Comparison of ENCODE assay signal across 19 cellular contexts in genomic region chr6:137920331-137920730, GRCh38. TPM values are rescaled to one million over a fixed set of nuclear protein-coding genes. Genes with fewer than 3 reads are reported as not detected.
DNase-seq lines count a peak whose midpoint lies in the region; ATAC-seq and TF ChIP-seq lines count a peak whose summit lies in the region.
"Had no signal": no experiment of that assay in that cellular context is flagged by ENCODE, and none has a peak within 500 bp of the region (broad histone marks: within the 10 kb centered on the region; RNA-seq: fewer than 3 reads in every experiment).

No MANE protein-coding gene starts in this region.

- no peak overlapping the region for H2BK5ac ChIP-seq in trophoblast cell (ENCODE audit: low read depth, low read length, poor library complexity)

- H3K9me3 ChIP-seq in trophoblast cell (ENCODE audit: insufficient read depth, low read depth, low read length) (no peaks in the 10 kb centered on the region), PC-9 (ENCODE audit: insufficient read depth, low read depth) (no peaks in the 10 kb centered on the region)
- H3K9me3 ChIP-seq: sigmoid colon had no signal

- H3K18ac ChIP-seq in trophoblast cell (ENCODE audit: low read length) = no peak overlapping the region

- H3K27me3 ChIP-seq in trophoblast cell (ENCODE audit: insufficient read depth, low read length) (no peaks in the 10 kb centered on the region), PC-9 (ENCODE audit: insufficient read depth, low read depth) (no peaks in the 10 kb centered on the region)
- H3K27me3 ChIP-seq: sigmoid colon had no signal

- H3K79me2 ChIP-seq in trophoblast cell (ENCODE audit: control insufficient read depth, insufficient read depth, low read length, poor library complexity) = peaks cover 3% of the 10 kb centered on the region
- H3K79me2 ChIP-seq in PC-9 (ENCODE audit: low read depth) = no peaks in the 10 kb centered on the region

- H3K4me3 ChIP-seq in trophoblast cell (ENCODE audit: low read depth, low read length) = no peak overlapping the region
- H3K4me3 ChIP-seq in PC-9 = no peak overlapping the region
- H3K4me3 ChIP-seq: sigmoid colon had no signal

- no peak overlapping the region for H4K12ac ChIP-seq in trophoblast cell (ENCODE audit: low read depth, low read length)

- H3K4me1 ChIP-seq in trophoblast cell (ENCODE audit: control insufficient read depth in 1 of 2, insufficient read depth in 2 of 2, low read length in 2 of 2) (peaks cover 7 to 11% of the 10 kb centered on the region in 2 experiments), PC-9 (replicated peaks; ENCODE audit: insufficient read depth) (peaks cover 18% of the 10 kb centered on the region)

- TF ChIP-seq CTCF in PC-9 (conservative IDR thresholded peaks at IDR 0.05) = no peak

- H4K8ac ChIP-seq in trophoblast cell (ENCODE audit: low read depth, low read length) = no peak overlapping the region

- no peaks in the 10 kb centered on the region for H4K20me1 ChIP-seq in PC-9 (ENCODE audit: insufficient read depth)

- WGBS in trophoblast cell (ENCODE audit: extremely low coverage, insufficient coverage, insufficient read length) = no CpG with 5 or more reads among the region's 5 CpGs

- peak overlapping the region; percentile 73 for H2BK12ac ChIP-seq in trophoblast cell (ENCODE audit: low read length)

- no peak overlapping the region for H3K4me2 ChIP-seq in trophoblast cell (ENCODE audit: low read length)
- H3K4me2 ChIP-seq in PC-9 = no peak overlapping the region

- intact Hi-C loops in PC-9 (cut with micrococcal nuclease; ENCODE audit: unreplicated experiment) = no loop called here

- CTCF ChIA-PET in PC-9 (lab: Charles Lee) = no interaction called here

- H3K9ac ChIP-seq in trophoblast cell (ENCODE audit: low read length) = no peak overlapping the region

- H3K9me2 ChIP-seq in PC-9 (ENCODE audit: insufficient read depth) = no peaks in the 10 kb centered on the region; the same call in 1 of the 2 replicates

- BruUV-seq in PC-9 (replicated peaks; lab: Mats Ljungman, UMichigan) = no TSS peak

- POLR2A ChIA-PET in PC-9 (lab: Charles Lee; ENCODE audit: unreplicated experiment) = no interaction called here

- no peak overlapping the region for H3K14ac ChIP-seq in trophoblast cell (ENCODE audit: low read length)

- H3K27ac ChIP-seq in trophoblast cell (ENCODE audit: low read depth, low read length) = no peak overlapping the region
- no peak overlapping the region for H3K27ac ChIP-seq in PC-9
- H3K27ac ChIP-seq: sigmoid colon had no signal

- no peak overlapping the region for H3K4ac ChIP-seq in trophoblast cell (ENCODE audit: low read depth, low read length)

- H3K23ac ChIP-seq in trophoblast cell (ENCODE audit: low read length) = no peak overlapping the region

- DNase-seq in trophoblast cell (no peak), PC-9 (no peak)
- DNase-seq: activated naive CD4-positive, alpha-beta T cell treated with anti-CD3 and anti-CD28 coated beads, Interleukin-2, amount 50 U/mL, for 16 hours; activated T-cell treated with anti-CD3 and anti-CD28 coated beads, Interleukin-2, amount 50 U/mL, for 48 hours; cerebellar nuclear complex; DND-41; left colon; NCI-H1092 treated with DMSO at 0.1 percent for 48 hours; NCI-H2107; nephron progenitor cell; posterior cingulate gyrus; SHP77; sigmoid colon; stimulated activated naive CD4-positive, alpha-beta T cell treated with Interleukin-2 at 50 U/mL for 16 hours had no signal

- no peak overlapping the region for H4K91ac ChIP-seq in trophoblast cell (ENCODE audit: low read depth, low read length)

- H2AFZ ChIP-seq in trophoblast cell (ENCODE audit: insufficient read depth, low read length, poor library complexity) = no peak overlapping the region
- no peak overlapping the region for H2AFZ ChIP-seq in PC-9

- H3F3A ChIP-seq in PC-9 (ENCODE audit: insufficient read depth, low read depth) = peaks cover 15% of the 10 kb centered on the region; the same call in 1 of the 2 replicates

- H3K36me3 ChIP-seq in trophoblast cell (ENCODE audit: control insufficient read depth in 1 of 2, insufficient read depth in 2 of 2, low read length in 2 of 2) (no peaks in the 10 kb centered on the region), PC-9 (ENCODE audit: low read depth) (no peaks in the 10 kb centered on the region)
- H3K36me3 ChIP-seq: sigmoid colon had no signal

- peak overlapping the region; percentile 5 for H2BK120ac ChIP-seq in trophoblast cell (ENCODE audit: insufficient read depth, low read length, poor library complexity)

- ATAC-seq in GM19023 (IDR thresholded peaks at IDR 0.05; ENCODE audit: unreplicated experiment) (peak; percentile 53), GM21723 (IDR thresholded peaks at IDR 0.05; ENCODE audit: unreplicated experiment) (peak; percentile 42), HG03108 (IDR thresholded peaks at IDR 0.05; ENCODE audit: unreplicated experiment) (peak; percentile 43), HG02870 (IDR thresholded peaks at IDR 0.05; ENCODE audit: unreplicated experiment) (no peak), HG03521 (IDR thresholded peaks at IDR 0.05; ENCODE audit: unreplicated experiment) (no peak)
- ATAC-seq: left colon had no signal

- H3K79me1 ChIP-seq in trophoblast cell (ENCODE audit: low read length) = peaks cover 7% of the 10 kb centered on the region

- H2AK5ac ChIP-seq in trophoblast cell (ENCODE audit: low read length) = no peak overlapping the region

RNA-seq across cellular contexts. Expression of gene TNFAIP3, which starts 53.3 kb away (rescaled TPM):
- 59.7 and 64.7 TPM in 2 replicates for polyA plus RNA-seq in trophoblast cell (2013)
- total RNA-seq in PC-9 (2021) = 7.2 and 7.8 TPM in 2 replicates

Comparison
In these comparisons a context has a peak if more than half of its experiments do, and no peak if none do; other contexts are left out.
1. ATAC-seq: peak in GM19023 (single experiment), GM21723 (single experiment) and HG03108 (single experiment); none in HG02870 (single experiment) and HG03521 (single experiment).